ENCODE assay signal across 8 cellular contexts in genomic region chr12:122265931-122266771, GRCh38. TPM values are rescaled to one million over a fixed set of nuclear protein-coding genes. Genes with fewer than 3 reads are reported as not detected.
A peak's percentile ranks its signal among the peaks of the same experiment; 100 is the strongest.
DNase-seq lines count a peak whose midpoint lies in the region; FAIRE-seq and TF ChIP-seq lines count a peak whose summit lies in the region.

Gene VPS33A (minus strand): TSS chr12:122266494. CDS start chr12:122266408, 86 bp downstream.

- FAIRE-seq in frontal cortex (lab: Jason Lieb, UNC): no peak

- peak within 1 kb of the TSS; percentile 31 for H2AFZ ChIP-seq in neuron (ENCODE audit: low read depth, low read length)

- TF ChIP-seq POLR2A in NB4 (IDR thresholded peaks at IDR 0.05; ENCODE audit: extremely low read depth, insufficient read length): peak; percentile 88

- intact Hi-C loops in activated naive CD4-positive, alpha-beta T cell treated with anti-CD3 and anti-CD28 coated beads for 36 hours (cut with micrococcal nuclease): loop anchor here (1.0 to 5.0 kb wide), 6 partner anchors 22 to 261 kb away; partner anchors contain the start of genes B3GNT4, DIABLO and KNTC1

- peaks cover 11% of the 10 kb centered on the region for H3K36me3 Mint-ChIP-seq in HFFc6 (ENCODE audit: low read depth)
- peaks cover 6% of the 10 kb centered on the region for H3K36me3 Mint-ChIP-seq in activated naive CD4-positive, alpha-beta T cell treated with anti-CD3 and anti-CD28 coated beads for 36 hours (ENCODE audit: low read depth)

- no peaks in the 10 kb centered on the region for H3K9me3 ChIP-seq in neuron (ENCODE audit: low read length)

- peak within 1 kb of the TSS; percentile 72 for H3K4me3 ChIP-seq in NB4 (ENCODE audit: low read depth, low read length)
- peak within 1 kb of the TSS; percentile 65 for H3K4me3 ChIP-seq in neuron (ENCODE audit: low read length)

- H3K4me3 Mint-ChIP-seq in HFFc6: peak within 1 kb of the TSS; percentile 98
- H3K4me3 Mint-ChIP-seq in activated naive CD4-positive, alpha-beta T cell treated with anti-CD3 and anti-CD28 coated beads for 36 hours: peak within 1 kb of the TSS; percentile 94

- peak; percentile 86 for DNase-seq in GM04503 (ENCODE audit: low read depth)
- peak; percentile 98 for DNase-seq in HFFc6
- peak; percentile 99 for DNase-seq in NB4 (ENCODE audit: low read depth)
- peak; percentile 99 for DNase-seq in SK-N-DZ (ENCODE audit: low spot score)
- DNase-seq in activated naive CD4-positive, alpha-beta T cell treated with anti-CD3 and anti-CD28 coated beads for 36 hours: peak; percentile 95
- DNase-seq in frontal cortex (ENCODE audit: low spot score in 2 of 2): peak; percentile 80 to 90
- DNase-seq in stromal cell of bone marrow (ENCODE audit: low read depth): peak; percentile 94

- H3K27ac Mint-ChIP-seq in HFFc6: peak within 1 kb of the TSS; percentile 94
- H3K27ac Mint-ChIP-seq in activated naive CD4-positive, alpha-beta T cell treated with anti-CD3 and anti-CD28 coated beads for 36 hours: peak within 1 kb of the TSS; percentile 96

- H3K27me3 Mint-ChIP-seq in HFFc6 (ENCODE audit: insufficient read depth): peaks cover 8% of the 10 kb centered on the region
- H3K27me3 Mint-ChIP-seq in activated naive CD4-positive, alpha-beta T cell treated with anti-CD3 and anti-CD28 coated beads for 36 hours (ENCODE audit: low read depth): peaks cover 3% of the 10 kb centered on the region

- CTCF ChIA-PET in activated naive CD4-positive, alpha-beta T cell treated with anti-CD3 and anti-CD28 coated beads for 36 hours (lab: Charles Lee): interaction anchor here (0.6 to 1.5 kb wide), 4 partner anchors 39 to 477 kb away, joined by 3 to 4 read pairs (median 4); no protein-coding TSS in a partner anchor

- H3K4me1 Mint-ChIP-seq in HFFc6 (ENCODE audit: low read depth): peaks cover 14% of the 10 kb centered on the region; the same call in 1 of the 2 replicates
- H3K4me1 Mint-ChIP-seq in activated naive CD4-positive, alpha-beta T cell treated with anti-CD3 and anti-CD28 coated beads for 36 hours (ENCODE audit: low read depth): peaks cover 23% of the 10 kb centered on the region

- H3K27me3 ChIP-seq in neuron (ENCODE audit: insufficient read depth, low read length): no peaks in the 10 kb centered on the region

- H3K9me3 Mint-ChIP-seq in HFFc6: peaks cover 4% of the 10 kb centered on the region
- no peaks in the 10 kb centered on the region for H3K9me3 Mint-ChIP-seq in activated naive CD4-positive, alpha-beta T cell treated with anti-CD3 and anti-CD28 coated beads for 36 hours

- TF ChIP-seq CTCF in HFFc6 (IDR thresholded peaks at IDR 0.05) (no peak), NB4 (IDR thresholded peaks at IDR 0.05; ENCODE audit: low read depth, low read length) (no peak)

- peaks cover 7% of the 10 kb centered on the region for H3K4me1 ChIP-seq in neuron (ENCODE audit: insufficient read depth, low read length)

- peaks cover 16% of the 10 kb centered on the region for H3K36me3 ChIP-seq in neuron (ENCODE audit: insufficient read depth, low read length)

RNA-seq across cellular contexts. Expression of gene VPS33A, which starts in this region (rescaled TPM):
- 10 to 100 TPM; 22.7 to 31.0 (median 25.7) TPM for total RNA-seq in HFFc6 (2021; fragmentation: NEBNext Ultra II Directional; extraction: Animal tissue kit (Norgen Biotek cat#: 25700))
- 51.2 and 61.3 TPM in 2 replicates for polyA plus RNA-seq in SK-N-DZ (2014; cell fraction: cytosol; rRNA removed)
- polyA plus RNA-seq in SK-N-DZ (2014; cell fraction: nucleus; rRNA removed): 15.5 and 21.6 TPM in 2 replicates
- total RNA-seq in activated naive CD4-positive, alpha-beta T cell treated with anti-CD3 and anti-CD28 coated beads for 36 hours: 10 to 100 TPM; 15.9 to 17.2 TPM
- 28.9 TPM for total RNA-seq in frontal cortex

Comparison
In these comparisons a context has a peak if more than half of its experiments do, and no peak if none do; other contexts are left out.
1. Peak in every context shown above with its lines: DNase-seq and H3K4me3 ChIP-seq.